Comparison of ENCODE assay signal across 26 cellular contexts in genomic region chr7:93997868-93998267, GRCh38.
"Had no signal": no experiment of that assay in that cellular context is flagged by ENCODE, and none has a peak within 500 bp of the region (broad histone marks: within the 10 kb centered on the region; RNA-seq: fewer than 3 reads in every experiment).

No MANE protein-coding gene starts in this region.

- H3K27ac ChIP-seq: heart right ventricle, hepatocyte, lower lobe of right lung, ovary, prostate gland, skin epidermis, suprapubic skin, thoracic aorta, tibial artery, uterus had no signal

- H3K36me3 ChIP-seq: ovary, prostate gland had no signal

- H3K27me3 ChIP-seq: heart right ventricle, hepatocyte, ovary, suprapubic skin, tibial artery, uterus had no signal

- H3K4me3 Mint-ChIP-seq: naive B cell; natural killer cell; stimulated activated effector memory CD8-positive, alpha-beta T cell treated with anti-CD3 and anti-CD28 coated beads, Interleukin-12 subunit alpha, Interleukin-12 subunit beta, amount 100 ng/mL, for 72 hours; stimulated activated naive CD8-positive, alpha-beta T cell treated with anti-CD3 and anti-CD28 coated beads, Interleukin-15, Interleukin-2, amounts not matched to agents 100 ng/mL and 50 ng/mL, for 24 hours had no signal

- H3K27me3 Mint-ChIP-seq: naive B cell; stimulated activated naive CD8-positive, alpha-beta T cell treated with anti-CD3 and anti-CD28 coated beads, Interleukin-15, Interleukin-2, amounts not matched to agents 100 ng/mL and 50 ng/mL, for 24 hours had no signal

- H3K9me3 Mint-ChIP-seq: naive B cell; natural killer cell; stimulated activated effector memory CD8-positive, alpha-beta T cell treated with anti-CD3 and anti-CD28 coated beads, Interleukin-12 subunit alpha, Interleukin-12 subunit beta, amount 100 ng/mL, for 72 hours; stimulated activated naive CD8-positive, alpha-beta T cell treated with anti-CD3 and anti-CD28 coated beads, Interleukin-15, Interleukin-2, amounts not matched to agents 100 ng/mL and 50 ng/mL, for 24 hours had no signal

- H3K27ac Mint-ChIP-seq: stimulated activated effector memory CD8-positive, alpha-beta T cell treated with anti-CD3 and anti-CD28 coated beads, Interleukin-12 subunit alpha, Interleukin-12 subunit beta, amount 100 ng/mL, for 72 hours; stimulated activated naive CD8-positive, alpha-beta T cell treated with anti-CD3 and anti-CD28 coated beads, Interleukin-15, Interleukin-2, amounts not matched to agents 100 ng/mL and 50 ng/mL, for 24 hours had no signal

- H3K4me3 ChIP-seq: heart right ventricle, hepatocyte, lower lobe of right lung, ovary, prostate gland, skin epidermis, suprapubic skin, thoracic aorta, tibial artery, uterus had no signal

- ATAC-seq: heart right ventricle; left cardiac atrium; left lobe of liver; natural killer cell; right cardiac atrium; sciatic nerve; stimulated activated effector memory CD8-positive, alpha-beta T cell treated with anti-CD3 and anti-CD28 coated beads, Interleukin-12 subunit alpha, Interleukin-12 subunit beta, amount 100 ng/mL, for 72 hours had no signal

- DNase-seq: heart right ventricle; kidney glomerular epithelial cell; left cardiac atrium; lower lobe of right lung; naive B cell; natural killer cell; ovary; retina; right cardiac atrium; stimulated activated CD4-positive, alpha-beta T cell treated with anti-CD3 and anti-CD28 coated beads, Interleukin-12 subunit alpha, Interleukin-12 subunit beta, amount 100 ng/mL, for 4 hours; stimulated activated CD4-positive, alpha-beta T cell treated with anti-CD3 and anti-CD28 coated beads, Interleukin-15, amount 100 ng/mL, for 24 hours; stimulated activated CD4-positive, alpha-beta T cell treated with anti-CD3 and anti-CD28 coated beads, Interleukin-2, amount 100 ng/mL, for 24 hours; stimulated activated CD4-positive, alpha-beta T cell treated with anti-CD3 and anti-CD28 coated beads, Interleukin-4, amount 100 ng/mL, for 1 hour; stimulated activated naive CD4-positive, alpha-beta T cell; tibial artery; trophoblast cell; uterus had no signal

- H3K4me1 ChIP-seq: prostate gland, uterus had no signal

- H3K9me3 ChIP-seq: heart right ventricle, lower lobe of right lung, ovary, prostate gland, suprapubic skin, thoracic aorta, tibial artery, uterus had no signal
